8 cellular contexts compared by ENCODE assay signal in genomic region chr10:21724695-21725371, GRCh38.
A peak's percentile ranks its signal among the peaks of the same experiment; 100 is the strongest.
DNase-seq lines count a peak whose midpoint lies in the region; ATAC-seq and TF ChIP-seq lines count a peak whose summit lies in the region.

No MANE protein-coding gene starts in this region.

- H3K27me3 Mint-ChIP-seq in chondrocyte (ENCODE audit: low read depth): no peaks in the 10 kb centered on the region

- ATAC-seq in HG02852 (IDR thresholded peaks at IDR 0.05; ENCODE audit: unreplicated experiment): peak; percentile 50
- peak; percentile 92 to 95 (median 94) for ATAC-seq in right lobe of liver

- H3K4me1 ChIP-seq in right lobe of liver: peaks cover 0 to 11% (median 2%) of the 10 kb centered on the region in 4 donors

- DNase-seq in AG04449 (ENCODE audit: low read depth, low spot score): peak; percentile 99
- DNase-seq in GM13976 (ENCODE audit: low spot score): peak; percentile 58
- DNase-seq in NCI-H1417 (lab: John Stamatoyannopoulos, UW): peak; percentile 78 to 97 (median 95)
- peak; percentile 97 for DNase-seq in SK-N-MC (ENCODE audit: low read depth, low spot score)
- DNase-seq in chondrocyte (ENCODE audit: low spot score): no peak
- peak; percentile 76 to 94 (median 77) for DNase-seq in right lobe of liver
- DNase-seq in superior temporal gyrus (ENCODE audit: extremely low spot score): peak; percentile 96

- H3K9ac ChIP-seq in SK-N-MC (ENCODE audit: insufficient read length): no peak overlapping the region

- H3K27me3 ChIP-seq in right lobe of liver: no peaks in the 10 kb centered on the region

- no peaks in the 10 kb centered on the region for H3K36me3 ChIP-seq in SK-N-MC (ENCODE audit: insufficient read depth, low read length)
- H3K36me3 ChIP-seq in right lobe of liver: peaks cover 0 to 10% (median 1%) of the 10 kb centered on the region in 4 donors

- H3K36me3 Mint-ChIP-seq in chondrocyte (ENCODE audit: low read depth): peaks cover 3% of the 10 kb centered on the region

- H3K27ac Mint-ChIP-seq in chondrocyte (ENCODE audit: unreplicated experiment): peak overlapping the region; percentile 87

- WGBS in right lobe of liver (ENCODE audit: insufficient coverage, low coverage, low lambda C conversion rate, missing lambda C conversion rate): 0% methylated on average over 4 of the region's 4 CpGs

- intact Hi-C loops in right lobe of liver (cut with DNase I): no loop called here

- H3K4me1 Mint-ChIP-seq in chondrocyte (ENCODE audit: low read depth): peaks cover 46% of the 10 kb centered on the region

- no peak overlapping the region for H3K4me3 ChIP-seq in AG04449 (ENCODE audit: low read depth, low read length)
- H3K4me3 ChIP-seq in SK-N-MC: peak overlapping the region; percentile 54
- H3K4me3 ChIP-seq in right lobe of liver: no peak overlapping the region

- CTCF ChIA-PET in AG04449 (lab: Yijun Ruan, JAX): interaction anchor here (0.8 to 3.1 kb wide), 8 partner anchors 10 to 445 kb away, joined by 3 to 16 read pairs (median 3); partner anchors contain the start of gene MLLT10

- H3K9me3 ChIP-seq in SK-N-MC (ENCODE audit: low read depth, low read length): no peaks in the 10 kb centered on the region
- H3K9me3 ChIP-seq in right lobe of liver: no peaks in the 10 kb centered on the region

- POLR2A ChIA-PET in AG04449 (lab: Yijun Ruan, JAX): interaction anchor here (1.1 kb wide), 1 partner anchor 199 kb away, joined by 5 read pairs; the partner anchor contains the start of gene SKIDA1

- no peak for TF ChIP-seq CTCF in AG04449 (IDR thresholded peaks at IDR 0.05; ENCODE audit: insufficient read depth, low read length, missing control alignments)
- TF ChIP-seq CTCF in GM13976 (IDR thresholded peaks at IDR 0.05; ENCODE audit: borderline replicate concordance, control extremely low read depth, extremely low read depth, insufficient read depth, missing control alignments): no peak
- TF ChIP-seq CTCF in chondrocyte (IDR thresholded peaks at IDR 0.05): no peak
- TF ChIP-seq CTCF in right lobe of liver (IDR thresholded peaks at IDR 0.05): no peak

- in situ Hi-C loops in GM13976 (cut with MboI; ENCODE audit: low sequenced_read_pairs, unreplicated experiment): loop anchor here (10.0 to 25.0 kb wide), 2 partner anchors 230 to 438 kb away; no protein-coding TSS in a partner anchor

- H3K9me3 Mint-ChIP-seq in chondrocyte (ENCODE audit: low read depth): no peaks in the 10 kb centered on the region

- H3K27ac ChIP-seq in SK-N-MC (peak overlapping the region; percentile 62; the same call in 1 of the 2 replicates), right lobe of liver (no peak overlapping the region)

- TF ChIP-seq POLR2A in right lobe of liver (IDR thresholded peaks at IDR 0.05): no peak

- no peak overlapping the region for H3K4me3 Mint-ChIP-seq in chondrocyte (ENCODE audit: unreplicated experiment)
